Comparison of ENCODE assay signal across 10 cellular contexts in genomic region chr16:27324851-27325301, GRCh38. TPM values are rescaled to one million over a fixed set of nuclear protein-coding genes. Genes with fewer than 3 reads are reported as not detected.
DNase-seq lines count a peak whose midpoint lies in the region; TF ChIP-seq lines count a peak whose summit lies in the region.
"Had no signal": no experiment of that assay in that cellular context is flagged by ENCODE, and none has a peak within 500 bp of the region (broad histone marks: within the 10 kb centered on the region; RNA-seq: fewer than 3 reads in every experiment).

No MANE protein-coding gene starts in this region.

- H3K27ac ChIP-seq in SJCRH30 (peak overlapping the region; percentile 98), esophagus squamous epithelium (peak overlapping the region; percentile 90 to 100 (median 98))

- H3K9me3 ChIP-seq in Caco-2: no peaks in the 10 kb centered on the region
- H3K9me3 ChIP-seq in SJCRH30 (replicated peaks): no peaks in the 10 kb centered on the region
- H3K9me3 ChIP-seq in esophagus squamous epithelium: no peaks in the 10 kb centered on the region

- POLR2A ChIA-PET in Caco-2 (lab: Charles Lee): no interaction called here

- intact Hi-C loops in Caco-2 (cut with micrococcal nuclease; ENCODE audit: unreplicated experiment): loop anchor here (5.0 kb wide), 1 partner anchor 37 kb away; no protein-coding TSS in a partner anchor
- intact Hi-C loops in esophagus squamous epithelium (cut with DNase I): no loop called here
- intact Hi-C loops in posterior vena cava (cut with DNase I): no loop called here

- H3K36me3 ChIP-seq in Caco-2 (ENCODE audit: control insufficient read depth, insufficient read depth, low read length): no peaks in the 10 kb centered on the region; the same call in 1 of the 2 replicates
- H3K36me3 ChIP-seq in SJCRH30: peaks cover 9% of the 10 kb centered on the region; the same call in 1 of the 2 replicates
- H3K36me3 ChIP-seq in esophagus squamous epithelium: peaks cover 0 to 6% (median 0%) of the 10 kb centered on the region in 3 donors

- H3K4me3 ChIP-seq in Caco-2 (ENCODE audit: low read depth, low read length) (no peak overlapping the region), SJCRH30 (no peak overlapping the region), esophagus squamous epithelium (no peak overlapping the region)

- H3K4me3 Mint-ChIP-seq in Caco-2 (ENCODE audit: unreplicated experiment): no peak overlapping the region

- CTCF ChIA-PET in Caco-2 (lab: Charles Lee): no interaction called here

- DNase-seq in Caco-2: no peak
- no peak for DNase-seq in SJCRH30
- DNase-seq in esophagus squamous epithelium (lab: John Stamatoyannopoulos, UW): no peak
- DNase-seq in posterior vena cava (ENCODE audit: low spot score): peak; percentile 72
- DNase-seq in NCI-H2171 treated with DMSO at 0.1 percent for 48 hours (lab: John Stamatoyannopoulos, UW): no peak
- DNase-seq in stimulated activated CD4-positive, alpha-beta T cell treated with anti-CD3 and anti-CD28 coated beads, Interleukin-1b, Interleukin-23, amount 100 ng/mL, for 48 hours: no peak
- DNase-seq in HT-29 (ENCODE audit: low spot score): no peak
- DNase-seq in GM19238 (ENCODE audit: insufficient read length, low spot score): no peak
- DNase-seq: cortex of kidney, OCI-M1 had no signal

- H3K27me3 ChIP-seq in Caco-2 (replicated peaks; ENCODE audit: control insufficient read depth, insufficient read depth, low read length) (no peaks in the 10 kb centered on the region), SJCRH30 (no peaks in the 10 kb centered on the region), esophagus squamous epithelium (no peaks in the 10 kb centered on the region)

- no peaks in the 10 kb centered on the region for H3K9me3 Mint-ChIP-seq in Caco-2 (ENCODE audit: unreplicated experiment)

- H3K36me3 Mint-ChIP-seq in Caco-2 (ENCODE audit: insufficient read depth, unreplicated experiment): peaks cover 12% of the 10 kb centered on the region

- peak overlapping the region; percentile 23 for H3K27ac Mint-ChIP-seq in Caco-2 (ENCODE audit: unreplicated experiment)

- TF ChIP-seq CTCF in Caco-2 (IDR thresholded peaks at IDR 0.05; ENCODE audit: insufficient read depth in 1 of 2, low read depth in 1 of 2, low read length in 1 of 2, severe bottlenecking in 1 of 2, unreplicated experiment in 1 of 2) (no peak), esophagus squamous epithelium (IDR thresholded peaks at IDR 0.05) (no peak)

- TF ChIP-seq POLR2A in esophagus squamous epithelium (IDR thresholded peaks at IDR 0.05): no peak

- peaks cover 24% of the 10 kb centered on the region for H3K4me1 ChIP-seq in Caco-2
- H3K4me1 ChIP-seq in SJCRH30: peaks cover 32% of the 10 kb centered on the region
- H3K4me1 ChIP-seq in esophagus squamous epithelium: peaks cover 69 to 100% (median 98%) of the 10 kb centered on the region in 3 donors

- BruUV-seq in Caco-2 (replicated peaks; lab: Mats Ljungman, UMichigan): no TSS peak

- peaks cover 24% of the 10 kb centered on the region for H3K4me1 Mint-ChIP-seq in Caco-2 (ENCODE audit: low read depth, unreplicated experiment)

- 43 to 64% methylated on average over 10 to 12 of the region's 12 CpGs for WGBS in esophagus squamous epithelium, 2 donors

- no peaks in the 10 kb centered on the region for H3K27me3 Mint-ChIP-seq in Caco-2 (ENCODE audit: insufficient read depth, unreplicated experiment)

RNA-seq across cellular contexts. Expression of gene IL4R, which starts 11.1 kb away (rescaled TPM):
- 32.6 and 34.4 TPM in 2 replicates for total RNA-seq in Caco-2 (2022)
- 71.0 and 75.1 TPM in 2 replicates for total RNA-seq in SJCRH30 (2014; rRNA removed; shearing (Covaris generic))
- 10 to 100 TPM; 84.9 to 97.9 (median 89.8) TPM for total RNA-seq in esophagus squamous epithelium
- 100 to 1,000 TPM in 1 of 2 donors, 10 to 100 TPM in 1; 99.2 to 112 TPM for total RNA-seq in posterior vena cava
- 49.1 and 58.2 TPM in 2 replicates for total RNA-seq in HT-29 (2014; rRNA removed; shearing (Covaris generic))

RNA-seq across cellular contexts. Expression of gene NSMCE1, which starts 56.3 kb away (rescaled TPM):
- total RNA-seq in Caco-2 (2022) (33.4 and 37.0 TPM in 2 replicates), esophagus squamous epithelium (10 to 100 TPM; 22.4 to 92.4 (median 29.5) TPM), posterior vena cava (10 to 100 TPM; 45.3 to 52.0 TPM)
- 38.3 and 39.5 TPM in 2 replicates for total RNA-seq in SJCRH30 (2014; rRNA removed; shearing (Covaris generic))
- 49.9 and 52.3 TPM in 2 replicates for total RNA-seq in HT-29 (2014; rRNA removed; shearing (Covaris generic))
